Comparison of ENCODE assay signal across 8 cellular contexts in genomic region chr9:131657031-131657377, GRCh38.
DNase-seq lines count a peak whose midpoint lies in the region; ATAC-seq lines count a peak whose summit lies in the region.

No MANE protein-coding gene starts in this region.

- DNase-seq in central memory CD4-positive, alpha-beta T cell = peak; percentile 65
- DNase-seq in NCI-H2107 (lab: John Stamatoyannopoulos, UW) = no peak
- no peak for DNase-seq in activated CD4-positive, CD25-positive, alpha-beta regulatory T cell treated with anti-CD3 and anti-CD28 coated beads, Interleukin-2, amount 50 U/mL, for 72 hours
- DNase-seq in CD1c-positive myeloid dendritic cell (ENCODE audit: extremely low spot score) = no peak

- H3K27ac ChIP-seq in skeletal muscle tissue (ENCODE audit: low read depth, low read length) = peak overlapping the region; percentile 34

- no peak overlapping the region for H3K4me3 ChIP-seq in skeletal muscle tissue (ENCODE audit: low read length in 3 of 3)

- H3K9ac ChIP-seq in skeletal muscle tissue (ENCODE audit: low read depth in 1 of 3, low read length in 3 of 3) = peak overlapping the region in 1 of 3 donors; percentile 3

- H3K27me3 ChIP-seq in skeletal muscle tissue (ENCODE audit: control insufficient read depth in 3 of 3, insufficient read depth in 3 of 3, low read length in 3 of 3) = no peaks in the 10 kb centered on the region

- no peaks in the 10 kb centered on the region for H3K9me3 ChIP-seq in skeletal muscle tissue (ENCODE audit: control insufficient read depth in 3 of 3, low read length in 3 of 3)

- no peaks in the 10 kb centered on the region for H3K36me3 ChIP-seq in skeletal muscle tissue (ENCODE audit: control insufficient read depth in 3 of 3, insufficient read depth in 3 of 3, low read length in 3 of 3)

- ATAC-seq in GM19467 (IDR thresholded peaks at IDR 0.05; ENCODE audit: unreplicated experiment) (peak; percentile 13), HG03442 (IDR thresholded peaks at IDR 0.05; ENCODE audit: unreplicated experiment) (peak; percentile 5), GM21360 (IDR thresholded peaks at IDR 0.05; ENCODE audit: unreplicated experiment) (no peak)

- H3K4me1 ChIP-seq in skeletal muscle tissue (ENCODE audit: control insufficient read depth in 3 of 3, insufficient read depth in 3 of 3, low read length in 3 of 3) = peaks cover 32 to 61% (median 48%) of the 10 kb centered on the region in 3 donors
